ENCODE assay signal across 26 cellular contexts in genomic region chr13:98441056-98441676, GRCh38.
DNase-seq lines count a peak whose midpoint lies in the region; ATAC-seq and TF ChIP-seq lines count a peak whose summit lies in the region.
"Had no signal": no experiment of that assay in that cellular context is flagged by ENCODE, and none has a peak within 500 bp of the region (broad histone marks: within the 10 kb centered on the region; RNA-seq: fewer than 3 reads in every experiment).

No MANE protein-coding gene starts in this region.

- no peaks in the 10 kb centered on the region for H3K9me3 ChIP-seq in BLaER1
- H3K9me3 ChIP-seq: BLaER1 treated with 17β-estradiol and CSF1 and Interleukin-3, amounts not matched to agents 10 nM and 100 nM had no signal

- peaks cover 50% of the 10 kb centered on the region for H4K20me1 ChIP-seq in BLaER1

- no peaks in the 10 kb centered on the region for H3K27me3 ChIP-seq in BLaER1
- H3K27me3 ChIP-seq: BLaER1 treated with 17β-estradiol and CSF1 and Interleukin-3, amounts not matched to agents 10 nM and 100 nM had no signal

- no peak overlapping the region for H3K27ac ChIP-seq in BLaER1
- H3K27ac ChIP-seq: BLaER1 treated with 17β-estradiol and CSF1 and Interleukin-3, amounts not matched to agents 10 nM and 100 nM; SK-N-MC had no signal

- H3K27me3 Mint-ChIP-seq in stimulated activated naive B cell treated with anti-CD40 and anti-IgM and Interleukin-4, amounts not matched to agents 10 μg/mL and 1 μg/mL and 100 μg/mL, for 72 hours = peaks cover 0 to 7% of the 10 kb centered on the region in 2 donors
- H3K27me3 Mint-ChIP-seq: CD4-positive, alpha-beta T cell had no signal

- peak overlapping the region; percentile 3; the same call in 1 of the 2 replicates for H3K4me2 ChIP-seq in BLaER1

- peak; percentile 28 for DNase-seq in myocyte (ENCODE audit: low read depth)
- no peak for DNase-seq in stimulated activated naive B cell treated with anti-CD40 and anti-IgM and Interleukin-4, amounts not matched to agents 10 μg/mL and 1 μg/mL and 100 μg/mL, for 72 hours
- DNase-seq in NCI-H2081 treated with DMSO at 0.1 percent for 48 hours (lab: John Stamatoyannopoulos, UW) = no peak
- no peak for DNase-seq in COLO668 (lab: John Stamatoyannopoulos, UW; ENCODE audit: unreplicated experiment)
- DNase-seq in activated T-cell treated with anti-CD3 and anti-CD28 coated beads, Interleukin-2, amount 50 U/mL, for 48 hours = no peak
- DNase-seq: 8988T; ACHN; CD4-positive, alpha-beta T cell; COR-L47; GDM1; KBM-7; MV-4-11; NCI-H1105; NCI-H1436 treated with DMSO at 0.1 percent for 48 hours; NCI-H187 treated with DMSO at 0.1 percent for 48 hours; NCI-H2107; NCI-H446; NCI-H524 treated with DMSO at 0.1 percent for 48 hours; NCI-H774; SIG-M5 had no signal

- H3K9me3 Mint-ChIP-seq in stimulated activated naive B cell treated with anti-CD40 and anti-IgM and Interleukin-4, amounts not matched to agents 10 μg/mL and 1 μg/mL and 100 μg/mL, for 72 hours = no peaks in the 10 kb centered on the region
- H3K9me3 Mint-ChIP-seq: CD4-positive, alpha-beta T cell had no signal

- H3K36me3 ChIP-seq in BLaER1 = peaks cover 36% of the 10 kb centered on the region

- no peak overlapping the region for H3K4me3 ChIP-seq in BLaER1
- H3K4me3 ChIP-seq: BLaER1 treated with 17β-estradiol and CSF1 and Interleukin-3, amounts not matched to agents 10 nM and 100 nM; GM12878; SK-N-MC had no signal

- no peak for ATAC-seq in stimulated activated naive B cell treated with anti-CD40 and anti-IgM and Interleukin-4, amounts not matched to agents 10 μg/mL and 1 μg/mL and 100 μg/mL, for 72 hours (replicated peaks)
- ATAC-seq: GM12878, HepG2 had no signal

- TF ChIP-seq EP300 in Ishikawa (IDR thresholded peaks at IDR 0.05; ENCODE audit: borderline replicate concordance) = no peak

- peak overlapping the region; percentile 20 for H3K27ac Mint-ChIP-seq in stimulated activated naive B cell treated with anti-CD40 and anti-IgM and Interleukin-4, amounts not matched to agents 10 μg/mL and 1 μg/mL and 100 μg/mL, for 72 hours
- H3K27ac Mint-ChIP-seq: CD4-positive, alpha-beta T cell had no signal

- peaks cover 49% of the 10 kb centered on the region for H3K4me1 ChIP-seq in BLaER1

- peaks cover 0 to 3% of the 10 kb centered on the region in 2 donors for H3K36me3 Mint-ChIP-seq in stimulated activated naive B cell treated with anti-CD40 and anti-IgM and Interleukin-4, amounts not matched to agents 10 μg/mL and 1 μg/mL and 100 μg/mL, for 72 hours

- TF ChIP-seq RAD21 in Ishikawa (IDR thresholded peaks at IDR 0.05; ENCODE audit: low read depth) = no peak

- no peak overlapping the region for H3K9ac ChIP-seq in BLaER1
- H3K9ac ChIP-seq: BLaER1 treated with 17β-estradiol and CSF1 and Interleukin-3, amounts not matched to agents 10 nM and 100 nM had no signal

- peaks cover 17 to 30% of the 10 kb centered on the region in 2 donors for H3K4me1 Mint-ChIP-seq in stimulated activated naive B cell treated with anti-CD40 and anti-IgM and Interleukin-4, amounts not matched to agents 10 μg/mL and 1 μg/mL and 100 μg/mL, for 72 hours

- no peak overlapping the region for H3K4me3 Mint-ChIP-seq in stimulated activated naive B cell treated with anti-CD40 and anti-IgM and Interleukin-4, amounts not matched to agents 10 μg/mL and 1 μg/mL and 100 μg/mL, for 72 hours
- H3K4me3 Mint-ChIP-seq: CD4-positive, alpha-beta T cell had no signal

TF ChIP-seq in Ishikawa, 13 proteins besides CTCF, POLR2A, EP300 and RAD21:
- TF ChIP-seq NFIC (IDR thresholded peaks at IDR 0.05) = no peak
- TF ChIP-seq REST (IDR thresholded peaks at IDR 0.05; ENCODE audit: low read depth) = peak; percentile 68
- TF ChIP-seq CREB1 (IDR thresholded peaks at IDR 0.05; ENCODE audit: low read depth) = no peak
